8 cellular contexts compared by ENCODE assay signal in the genomic region with DNA sequence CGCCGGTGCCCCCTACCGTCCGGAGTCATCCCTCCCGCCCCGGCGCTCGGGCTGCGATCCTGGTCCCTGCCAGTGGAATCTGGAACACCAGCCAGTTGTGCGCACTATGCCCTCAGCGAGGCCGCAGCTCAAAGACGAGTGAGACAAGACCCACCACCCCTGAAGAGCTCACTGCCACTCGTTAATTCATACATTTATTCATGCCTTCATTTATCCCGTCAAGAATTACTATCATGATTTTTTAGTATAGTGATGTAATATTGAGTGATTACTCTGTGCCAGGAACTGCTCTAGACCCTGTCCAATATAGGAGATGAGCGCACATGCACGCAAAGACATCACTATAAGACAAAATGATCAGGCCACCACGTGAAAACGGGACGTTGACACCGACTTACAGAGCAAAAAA. TPM values are rescaled to one million over a fixed set of nuclear protein-coding genes. Genes with fewer than 3 reads are reported as not detected.
DNase-seq lines count a peak whose midpoint lies in the region; FAIRE-seq and TF ChIP-seq lines count a peak whose summit lies in the region.

No MANE protein-coding gene starts in this region.

- H3K4me3 ChIP-seq in H7 (ENCODE audit: insufficient read depth, low read depth, low read length) (peak overlapping the region; percentile 91), endothelial cell of umbilical vein (replicated peaks in 1 of 3; ENCODE audit: insufficient read depth in 1 of 3, low read depth in 1 of 3, low read length in 3 of 3) (peak overlapping the region in 1 of 3 experiments; percentile 92), muscle layer of colon (ENCODE audit: low read depth in 1 of 2, low read length in 2 of 2) (peak overlapping the region; percentile 76 to 88), vagina (peak overlapping the region; percentile 78 to 91)

- dilution Hi-C loops in endothelial cell of umbilical vein (cut with MboI; ENCODE audit: extremely low pct_ligation_motif_present, low sequenced_read_pairs): no loop called here

- H3K36me3 ChIP-seq in H7 (replicated peaks; ENCODE audit: control insufficient read depth, insufficient read depth, low read length) (no peaks in the 10 kb centered on the region), endothelial cell of umbilical vein (ENCODE audit: control insufficient read depth in 2 of 2, extremely low read depth in 1 of 2, insufficient read depth in 2 of 2, low read length in 2 of 2) (no peaks in the 10 kb centered on the region), muscle layer of colon (ENCODE audit: insufficient read depth, low read length) (no peaks in the 10 kb centered on the region), vagina (no peaks in the 10 kb centered on the region)

- in situ Hi-C loops in SK-MEL-5 (cut with HindIII; ENCODE audit: low pct_unique_long_range_greater_than_20kb, low sequenced_read_pairs): no loop called here

- FAIRE-seq in endothelial cell of umbilical vein (lab: Jason Lieb, UNC): peak; percentile 40

- TF ChIP-seq CTCF in endothelial cell of umbilical vein (IDR thresholded peaks at IDR 0.05; ENCODE audit: extremely low read depth in 1 of 2, insufficient read depth in 1 of 2, low read depth in 1 of 2, low read length in 2 of 2): peak; percentile 93 to 96
- peak; percentile 2 to 81 (median 48) for TF ChIP-seq CTCF in vagina (IDR thresholded peaks at IDR 0.05)

- peaks cover 18% of the 10 kb centered on the region for H3K4me1 ChIP-seq in endothelial cell of umbilical vein (ENCODE audit: control insufficient read depth, extremely low read depth, insufficient read depth, low read length)
- H3K4me1 ChIP-seq in muscle layer of colon (ENCODE audit: insufficient read depth, low read length): peaks cover 19% of the 10 kb centered on the region
- H3K4me1 ChIP-seq in vagina: peaks cover 35% of the 10 kb centered on the region

- H4K20me1 ChIP-seq in endothelial cell of umbilical vein (replicated peaks; ENCODE audit: control insufficient read depth, extremely low read depth, insufficient read depth, low read length): no peaks in the 10 kb centered on the region

- no peaks in the 10 kb centered on the region for H3K9me3 ChIP-seq in endothelial cell of umbilical vein (replicated peaks; ENCODE audit: control insufficient read depth, insufficient read depth, low read length)
- no peaks in the 10 kb centered on the region for H3K9me3 ChIP-seq in muscle layer of colon (ENCODE audit: low read length)
- no peaks in the 10 kb centered on the region for H3K9me3 ChIP-seq in vagina

- peak overlapping the region; percentile 62 for H3K4me2 ChIP-seq in endothelial cell of umbilical vein (ENCODE audit: insufficient read depth, low read length)

- H3K27ac ChIP-seq in endothelial cell of umbilical vein (ENCODE audit: insufficient read depth, low read depth, low read length) (no peak overlapping the region), muscle layer of colon (ENCODE audit: low read depth, low read length) (peak overlapping the region; percentile 98), vagina (peak overlapping the region; percentile 97)

- no TSS peak for BruUV-seq in endothelial cell of umbilical vein (replicated peaks; lab: Mats Ljungman, UMichigan)

- peaks cover 29% of the 10 kb centered on the region for H3K79me2 ChIP-seq in endothelial cell of umbilical vein (ENCODE audit: control insufficient read depth, insufficient read depth, low read length)

- H3K27me3 ChIP-seq in H7 (ENCODE audit: control insufficient read depth, insufficient read depth, low read length) (no peaks in the 10 kb centered on the region), endothelial cell of umbilical vein (ENCODE audit: control insufficient read depth in 2 of 2, insufficient read depth in 2 of 2, low read length in 2 of 2) (no peaks in the 10 kb centered on the region), muscle layer of colon (ENCODE audit: control insufficient read depth in 1 of 2, insufficient read depth in 2 of 2, low read length in 2 of 2) (no peaks in the 10 kb centered on the region), vagina (no peaks in the 10 kb centered on the region)

- intact Hi-C loops in endothelial cell of umbilical vein (cut with micrococcal nuclease): loop anchor here (10.0 kb wide), 1 partner anchor 539 kb away; no protein-coding TSS in a partner anchor
- intact Hi-C loops in vagina (cut with DNase I): loop anchor here (5.0 kb wide), 1 partner anchor 327 kb away; a partner anchor contains a TSS

- H3K9me1 ChIP-seq in endothelial cell of umbilical vein (replicated peaks; ENCODE audit: control insufficient read depth, extremely low read depth, insufficient read depth, low read length): no peaks in the 10 kb centered on the region

- peak overlapping the region; percentile 44 for H2AFZ ChIP-seq in endothelial cell of umbilical vein (ENCODE audit: low read depth, low read length)

- TF ChIP-seq POLR2A in endothelial cell of umbilical vein (IDR thresholded peaks at IDR 0.05; ENCODE audit: low read depth, low read length) (no peak), vagina (IDR thresholded peaks at IDR 0.05) (no peak)

- H3K9ac ChIP-seq in endothelial cell of umbilical vein (replicated peaks; ENCODE audit: extremely low read depth, insufficient read depth, low read length) (peak overlapping the region; percentile 84), muscle layer of colon (ENCODE audit: low read length) (no peak overlapping the region)

- CTCF ChIA-PET in endothelial cell of umbilical vein (lab: Charles Lee): interaction anchor here (0.6 to 3.6 kb wide), 32 partner anchors 8 to 727 kb away, joined by 3 to 48 read pairs (median 4); a partner anchor contains a TSS

- POLR2A ChIA-PET in endothelial cell of umbilical vein (lab: Charles Lee): no interaction called here

- DNase-seq in NCI-H2081 treated with DMSO at 0.1 percent for 48 hours (lab: John Stamatoyannopoulos, UW): peak; percentile 22
- DNase-seq in NCI-H2081 (lab: John Stamatoyannopoulos, UW): no peak
- DNase-seq in H7: peak; percentile 91
- peak; percentile 82 for DNase-seq in SK-MEL-5 (ENCODE audit: low read depth, low spot score)
- peak; percentile 89 for DNase-seq in endothelial cell of umbilical vein (ENCODE audit: low read depth, low spot score)
- peak in 1 of 2 donors; percentile 91 for DNase-seq in vagina (ENCODE audit: extremely low spot score in 2 of 2)
- no peak for DNase-seq in NCI-H82 (lab: John Stamatoyannopoulos, UW)

TF ChIP-seq in endothelial cell of umbilical vein, 7 proteins besides CTCF, POLR2A, EP300 and RAD21:
- TF ChIP-seq GATA2 (IDR thresholded peaks at IDR 0.05; ENCODE audit: insufficient read depth, insufficient read length, low read depth, low read length) (no peak), FOS (IDR thresholded peaks at IDR 0.05; ENCODE audit: borderline replicate concordance, insufficient read depth, low read length) (no peak), EZH2 (IDR thresholded peaks at IDR 0.05; ENCODE audit: borderline replicate concordance, low read depth, low read length, severe bottlenecking) (no peak), POLR2AphosphoS5 (IDR thresholded peaks at IDR 0.05; ENCODE audit: insufficient read depth, low read depth, low read length) (no peak), JUN (IDR thresholded peaks at IDR 0.05; ENCODE audit: borderline replicate concordance, insufficient read depth, insufficient read length, low read depth) (no peak), MYC (IDR thresholded peaks at IDR 0.05; ENCODE audit: low read depth, low read length) (no peak)
- TF ChIP-seq, protein P1, sequence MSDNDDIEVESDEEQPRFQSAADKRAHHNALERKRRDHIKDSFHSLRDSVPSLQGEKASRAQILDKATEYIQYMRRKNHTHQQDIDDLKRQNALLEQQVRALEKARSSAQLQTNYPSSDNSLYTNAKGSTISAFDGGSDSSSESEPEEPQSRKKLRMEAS (IDR thresholded peaks at IDR 0.05; ENCODE audit: insufficient read depth, insufficient read length): no peak
TF ChIP-seq in endothelial cell of umbilical vein: peak in this region for 0.

RNA-seq across cellular contexts. Expression of a gene that starts 0.3 kb away (rescaled TPM):
- total RNA-seq in H7 (2014; rRNA removed; shearing (Covaris generic)): 70.3 and 82.4 TPM in 2 replicates
- 97.5 and 123 TPM in 2 replicates for total RNA-seq in SK-MEL-5 (2014; rRNA removed; shearing (Covaris generic))
- polyA plus RNA-seq in SK-MEL-5 (2015; cell fraction: cytosol; rRNA removed): 47.5 and 56.9 TPM in 2 replicates
- polyA plus RNA-seq in SK-MEL-5 (2015; cell fraction: nucleus; rRNA removed): 47.0 and 60.7 TPM in 2 replicates
- total RNA-seq in endothelial cell of umbilical vein (58.7 and 72.8 TPM in 2 replicates), vagina (118 TPM)
- 16.9 and 30.4 TPM in 2 replicates for polyA plus RNA-seq in endothelial cell of umbilical vein
- polyA plus RNA-seq in endothelial cell of umbilical vein (2011; cell fraction: cytosol; rRNA removed): 49.1 and 59.8 TPM in 2 replicates
- polyA plus RNA-seq in endothelial cell of umbilical vein (2011; cell fraction: nucleus; rRNA removed): 52.6 and 62.8 TPM in 2 replicates
- 55.6 and 63.2 TPM in 2 replicates for polyA plus RNA-seq in endothelial cell of umbilical vein (2012)
- 26.2 and 33.9 TPM in 2 replicates for polyA minus RNA-seq in endothelial cell of umbilical vein
- 116 TPM for polyA minus RNA-seq in endothelial cell of umbilical vein (2011; cell fraction: cytosol; rRNA and poly(A)+ RNA removed)
- 77.1 and 79.1 TPM in 2 replicates for polyA minus RNA-seq in endothelial cell of umbilical vein (2011; cell fraction: nucleus; rRNA and poly(A)+ RNA removed)

Comparison
In these comparisons a context has a peak if more than half of its experiments do, and no peak if none do; other contexts are left out.
1. DNase-seq: peak in NCI-H2081 treated with DMSO at 0.1 percent for 48 hours (single experiment), H7 (single experiment), SK-MEL-5 (single experiment) and endothelial cell of umbilical vein (single experiment); none in NCI-H2081 (0 of 2) and NCI-H82 (single experiment).